In genomic region chr7:8365499-8366110, GRCh38 we compare ENCODE assay signal across 9 cellular contexts.
DNase-seq lines count a peak whose midpoint lies in the region; ATAC-seq and TF ChIP-seq lines count a peak whose summit lies in the region.
"Had no signal": no experiment of that assay in that cellular context is flagged by ENCODE, and none has a peak within 500 bp of the region (broad histone marks: within the 10 kb centered on the region; RNA-seq: fewer than 3 reads in every experiment).

No MANE protein-coding gene starts in this region.

- H3K4me1 ChIP-seq in HEK293 (ENCODE audit: control insufficient read depth, insufficient read depth, low read length) = no peaks in the 10 kb centered on the region

- DNase-seq in DMS 273 (lab: John Stamatoyannopoulos, UW; ENCODE audit: unreplicated experiment) = peak; percentile 78
- DNase-seq in NCI-H345 treated with DMSO at 0.1 percent for 48 hours (lab: John Stamatoyannopoulos, UW; ENCODE audit: unreplicated experiment) = peak; percentile 70
- DNase-seq in fibroblast of mammary gland (ENCODE audit: low read depth) = no peak
- no peak for DNase-seq in dermis blood vessel endothelial cell
- no peak for DNase-seq in hepatic stellate cell (ENCODE audit: low spot score)
- DNase-seq: activated B cell treated with CpG ODN at 0.5 μM for 24 hours had no signal

- H3K9me3 ChIP-seq in HEK293 (ENCODE audit: control insufficient read depth, insufficient read depth, low read depth, low read length) = no peaks in the 10 kb centered on the region

- H3K27ac ChIP-seq in HEK293 (ENCODE audit: extremely low read depth, low read depth, low read length) = no peak overlapping the region

- TF ChIP-seq CTCF in HEK293 (tag by site-specific recombination; IDR thresholded peaks at IDR 0.05) (peak; percentile 16; the same call in 1 of the 2 replicates), fibroblast of mammary gland (conservative IDR thresholded peaks at IDR 0.05; ENCODE audit: control insufficient read depth, insufficient read depth, low read depth, low read length) (peak; percentile 2)

- CTCF ChIA-PET in HEK293 (lab: Yijun Ruan, JAX) = interaction anchor here (0.6 to 1.4 kb wide), 4 partner anchors 13 to 1266 kb away, joined by 3 to 6 read pairs (median 3); no protein-coding TSS in a partner anchor

- no peak for ATAC-seq in GM21529 (IDR thresholded peaks at IDR 0.05; ENCODE audit: unreplicated experiment)
- ATAC-seq in HG02870 (IDR thresholded peaks at IDR 0.05; ENCODE audit: unreplicated experiment) = no peak

- no peaks in the 10 kb centered on the region for H3K36me3 ChIP-seq in HEK293 (ENCODE audit: control insufficient read depth in 2 of 2, insufficient read depth in 1 of 2, low read length in 2 of 2)

- POLR2A ChIA-PET in HEK293 (lab: Yijun Ruan, JAX) = no interaction called here

- H3K4me3 ChIP-seq in HEK293 (ENCODE audit: low read depth, low read length) (no peak overlapping the region), fibroblast of mammary gland (ENCODE audit: control insufficient read depth, low read depth, low read length) (no peak overlapping the region)

TF ChIP-seq in HEK293, 187 proteins besides CTCF, POLR2A, EP300 and RAD21:
- TF ChIP-seq ZNF654 (tag by site-specific recombination; IDR thresholded peaks at IDR 0.05; ENCODE audit: low read depth) (peak; percentile 42), ZFP3 (tag by site-specific recombination; IDR thresholded peaks at IDR 0.05; ENCODE audit: low read depth) (no peak)
TF ChIP-seq in HEK293: peak in this region for 1.

Comparison
In these comparisons a context has a peak if more than half of its experiments do, and no peak if none do; other contexts are left out.
1. DNase-seq: peak in DMS 273 (single experiment) and NCI-H345 treated with DMSO at 0.1 percent for 48 hours (single experiment); none in fibroblast of mammary gland (single experiment), dermis blood vessel endothelial cell (single experiment) and hepatic stellate cell (single experiment).